In the genomic region with DNA sequence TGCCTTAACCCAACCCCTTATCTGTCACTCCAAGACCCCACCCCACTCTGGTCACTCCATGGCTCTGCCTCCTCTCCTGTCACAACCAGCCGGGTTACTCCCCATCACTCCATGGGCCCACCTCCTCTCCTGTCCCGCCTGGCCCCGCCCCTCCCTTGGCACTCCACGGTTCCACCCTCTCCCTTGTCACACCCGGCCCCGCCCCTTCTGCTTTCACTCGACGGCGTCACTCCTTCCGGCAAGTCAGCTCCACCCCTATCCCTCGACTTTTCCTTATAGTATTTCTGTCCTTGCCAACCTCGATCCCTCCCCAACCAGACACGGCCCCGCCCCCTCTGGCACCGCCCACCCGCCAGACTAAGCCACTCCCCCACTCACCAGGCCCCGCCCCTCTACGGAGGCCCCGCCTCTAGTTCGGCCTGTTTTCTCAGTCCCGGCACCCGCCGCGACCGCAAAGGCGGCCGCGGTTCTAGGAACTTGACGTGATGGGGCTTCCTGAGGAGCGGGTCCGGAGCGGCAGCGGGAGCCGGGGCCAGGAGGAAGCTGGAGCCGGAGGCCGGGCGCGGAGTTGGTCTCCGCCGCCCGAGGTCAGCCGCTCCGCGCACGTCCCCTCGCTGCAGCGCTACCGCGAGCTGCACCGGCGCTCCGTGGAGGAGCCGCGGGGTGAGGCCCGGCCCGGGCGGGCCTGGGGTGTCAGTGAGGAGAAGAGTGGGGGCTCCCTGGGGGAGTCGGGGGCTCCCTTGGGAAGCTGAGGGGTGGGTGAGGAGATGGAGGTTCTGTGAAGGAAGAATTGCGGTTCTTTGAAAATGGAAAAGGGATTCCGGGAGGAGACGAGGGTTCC, we compare ENCODE assay signal across 8 cellular contexts. TPM values are rescaled to one million over a fixed set of nuclear protein-coding genes. Genes with fewer than 3 reads are reported as not detected.
DNase-seq lines count a peak whose midpoint lies in the region; ATAC-seq and TF ChIP-seq lines count a peak whose summit lies in the region.

A gene with protein sequence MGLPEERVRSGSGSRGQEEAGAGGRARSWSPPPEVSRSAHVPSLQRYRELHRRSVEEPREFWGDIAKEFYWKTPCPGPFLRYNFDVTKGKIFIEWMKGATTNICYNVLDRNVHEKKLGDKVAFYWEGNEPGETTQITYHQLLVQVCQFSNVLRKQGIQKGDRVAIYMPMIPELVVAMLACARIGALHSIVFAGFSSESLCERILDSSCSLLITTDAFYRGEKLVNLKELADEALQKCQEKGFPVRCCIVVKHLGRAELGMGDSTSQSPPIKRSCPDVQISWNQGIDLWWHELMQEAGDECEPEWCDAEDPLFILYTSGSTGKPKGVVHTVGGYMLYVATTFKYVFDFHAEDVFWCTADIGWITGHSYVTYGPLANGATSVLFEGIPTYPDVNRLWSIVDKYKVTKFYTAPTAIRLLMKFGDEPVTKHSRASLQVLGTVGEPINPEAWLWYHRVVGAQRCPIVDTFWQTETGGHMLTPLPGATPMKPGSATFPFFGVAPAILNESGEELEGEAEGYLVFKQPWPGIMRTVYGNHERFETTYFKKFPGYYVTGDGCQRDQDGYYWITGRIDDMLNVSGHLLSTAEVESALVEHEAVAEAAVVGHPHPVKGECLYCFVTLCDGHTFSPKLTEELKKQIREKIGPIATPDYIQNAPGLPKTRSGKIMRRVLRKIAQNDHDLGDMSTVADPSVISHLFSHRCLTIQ (plus strand): TSS at position 452 of the 841 bp plus-strand sequence. CDS start 34 bp downstream, at position 486.

- POLR2A ChIA-PET in RWPE1 (lab: Yijun Ruan, JAX; ENCODE audit: low non-redundant PET) = interaction anchor here (0.5 to 1.9 kb wide), 6 partner anchors 20 to 79 kb away, joined by 3 to 13 read pairs (median 4); a partner anchor contains a TSS
- POLR2A ChIA-PET in naive thymus-derived CD8-positive, alpha-beta T cell (lab: Charles Lee) = interaction anchor here (0.8 to 1.2 kb wide), 3 partner anchors 216 to 1156 kb away, joined by 3 to 4 read pairs (median 3); a partner anchor contains a TSS

- peaks cover 4% of the 10 kb centered on the region for H3K36me3 Mint-ChIP-seq in activated T-helper 2 cell treated with anti-CD3 and anti-CD28 coated beads, Interferon-gamma antibody, Interleukin-2, Interleukin-4, amounts not matched to agents 10 μg/mL and 5 μg/mL and 100 μg/mL, durations not matched to agents 14 hours and 24 hours and 36 hours (ENCODE audit: low read depth)
- H3K36me3 Mint-ChIP-seq in naive thymus-derived CD8-positive, alpha-beta T cell = no peaks in the 10 kb centered on the region
- H3K36me3 Mint-ChIP-seq in stimulated activated naive B cell treated with anti-CD40 and anti-IgM and Interleukin-4, amounts not matched to agents 10 μg/mL and 1 μg/mL and 100 μg/mL, for 72 hours = peaks cover 2 to 3% of the 10 kb centered on the region in 2 donors

- H3K27me3 Mint-ChIP-seq in activated T-helper 2 cell treated with anti-CD3 and anti-CD28 coated beads, Interferon-gamma antibody, Interleukin-2, Interleukin-4, amounts not matched to agents 10 μg/mL and 5 μg/mL and 100 μg/mL, durations not matched to agents 14 hours and 24 hours and 36 hours (ENCODE audit: low read depth) = peaks cover 2% of the 10 kb centered on the region
- H3K27me3 Mint-ChIP-seq in naive thymus-derived CD8-positive, alpha-beta T cell = no peaks in the 10 kb centered on the region
- H3K27me3 Mint-ChIP-seq in stimulated activated naive B cell treated with anti-CD40 and anti-IgM and Interleukin-4, amounts not matched to agents 10 μg/mL and 1 μg/mL and 100 μg/mL, for 72 hours = peaks cover 0 to 3% of the 10 kb centered on the region in 2 donors

- peak within 1 kb of the TSS; percentile 84 for H3K27ac Mint-ChIP-seq in activated T-helper 2 cell treated with anti-CD3 and anti-CD28 coated beads, Interferon-gamma antibody, Interleukin-2, Interleukin-4, amounts not matched to agents 10 μg/mL and 5 μg/mL and 100 μg/mL, durations not matched to agents 14 hours and 24 hours and 36 hours
- H3K27ac Mint-ChIP-seq in naive thymus-derived CD8-positive, alpha-beta T cell = peak within 1 kb of the TSS; percentile 57 to 93 (median 80)
- peak within 1 kb of the TSS; percentile 56 for H3K27ac Mint-ChIP-seq in stimulated activated naive B cell treated with anti-CD40 and anti-IgM and Interleukin-4, amounts not matched to agents 10 μg/mL and 1 μg/mL and 100 μg/mL, for 72 hours

- TF ChIP-seq CTCF in RWPE1 (conservative IDR thresholded peaks at IDR 0.05; ENCODE audit: low read depth) (no peak), fibroblast of mammary gland (conservative IDR thresholded peaks at IDR 0.05; ENCODE audit: control insufficient read depth, insufficient read depth, low read depth, low read length) (no peak)

- CTCF ChIA-PET in RWPE1 (lab: Yijun Ruan, JAX) = interaction anchor here (0.5 to 5.0 kb wide), 10 partner anchors 37 to 351 kb away, joined by 3 to 57 read pairs (median 4); a partner anchor contains a TSS

- no peaks in the 10 kb centered on the region for H3K9me3 Mint-ChIP-seq in activated T-helper 2 cell treated with anti-CD3 and anti-CD28 coated beads, Interferon-gamma antibody, Interleukin-2, Interleukin-4, amounts not matched to agents 10 μg/mL and 5 μg/mL and 100 μg/mL, durations not matched to agents 14 hours and 24 hours and 36 hours
- no peaks in the 10 kb centered on the region for H3K9me3 Mint-ChIP-seq in naive thymus-derived CD8-positive, alpha-beta T cell
- H3K9me3 Mint-ChIP-seq in stimulated activated naive B cell treated with anti-CD40 and anti-IgM and Interleukin-4, amounts not matched to agents 10 μg/mL and 1 μg/mL and 100 μg/mL, for 72 hours = no peaks in the 10 kb centered on the region

- intact Hi-C loops in activated T-helper 2 cell treated with anti-CD3 and anti-CD28 coated beads, Interferon-gamma antibody, Interleukin-2, Interleukin-4, amounts not matched to agents 10 μg/mL and 5 μg/mL and 100 μg/mL, durations not matched to agents 14 hours and 24 hours and 36 hours (cut with micrococcal nuclease) = loop anchor here (1.0 to 2.0 kb wide), 5 partner anchors 15 to 573 kb away; a partner anchor contains a TSS

- peak within 1 kb of the TSS; percentile 95 for H3K4me3 Mint-ChIP-seq in activated T-helper 2 cell treated with anti-CD3 and anti-CD28 coated beads, Interferon-gamma antibody, Interleukin-2, Interleukin-4, amounts not matched to agents 10 μg/mL and 5 μg/mL and 100 μg/mL, durations not matched to agents 14 hours and 24 hours and 36 hours (ENCODE audit: low read depth)
- peak within 1 kb of the TSS; percentile 85 to 95 (median 90) for H3K4me3 Mint-ChIP-seq in naive thymus-derived CD8-positive, alpha-beta T cell
- peak within 1 kb of the TSS; percentile 84 to 87 for H3K4me3 Mint-ChIP-seq in stimulated activated naive B cell treated with anti-CD40 and anti-IgM and Interleukin-4, amounts not matched to agents 10 μg/mL and 1 μg/mL and 100 μg/mL, for 72 hours

- peak; percentile 49 for ATAC-seq in GM21786 (IDR thresholded peaks at IDR 0.05; ENCODE audit: unreplicated experiment)
- ATAC-seq in naive thymus-derived CD8-positive, alpha-beta T cell = peak; percentile 69 to 78
- ATAC-seq in stimulated activated naive B cell treated with anti-CD40 and anti-IgM and Interleukin-4, amounts not matched to agents 10 μg/mL and 1 μg/mL and 100 μg/mL, for 72 hours (replicated peaks) = peak; percentile 85 to 88

- DNase-seq in DMS53 (lab: John Stamatoyannopoulos, UW) = peak; percentile 99
- DNase-seq in LHCN-M2 (ENCODE audit: low read depth) = peak; percentile 94
- DNase-seq in RWPE1 (ENCODE audit: low spot score) = peak; percentile 100
- DNase-seq in activated T-helper 2 cell treated with anti-CD3 and anti-CD28 coated beads, Interferon-gamma antibody, Interleukin-2, Interleukin-4, amounts not matched to agents 10 μg/mL and 5 μg/mL and 100 μg/mL, durations not matched to agents 14 hours and 24 hours and 36 hours (ENCODE audit: low spot score) = peak; percentile 96
- peak; percentile 98 for DNase-seq in fibroblast of mammary gland (ENCODE audit: low read depth)
- peak; percentile 78 to 96 (median 91) for DNase-seq in naive thymus-derived CD8-positive, alpha-beta T cell
- peak; percentile 92 for DNase-seq in stimulated activated naive B cell treated with anti-CD40 and anti-IgM and Interleukin-4, amounts not matched to agents 10 μg/mL and 1 μg/mL and 100 μg/mL, for 72 hours

- H3K27ac ChIP-seq in RWPE1 = peak within 1 kb of the TSS; percentile 83

- H3K4me3 ChIP-seq in fibroblast of mammary gland (ENCODE audit: control insufficient read depth, low read depth, low read length) = peak within 1 kb of the TSS; percentile 84

- peaks cover 66% of the 10 kb centered on the region for H3K4me1 Mint-ChIP-seq in activated T-helper 2 cell treated with anti-CD3 and anti-CD28 coated beads, Interferon-gamma antibody, Interleukin-2, Interleukin-4, amounts not matched to agents 10 μg/mL and 5 μg/mL and 100 μg/mL, durations not matched to agents 14 hours and 24 hours and 36 hours (ENCODE audit: low read depth)
- H3K4me1 Mint-ChIP-seq in naive thymus-derived CD8-positive, alpha-beta T cell = peaks cover 41 to 65% (median 56%) of the 10 kb centered on the region in 4 donors
- peaks cover 36 to 50% of the 10 kb centered on the region in 2 donors for H3K4me1 Mint-ChIP-seq in stimulated activated naive B cell treated with anti-CD40 and anti-IgM and Interleukin-4, amounts not matched to agents 10 μg/mL and 1 μg/mL and 100 μg/mL, for 72 hours

RNA-seq across cellular contexts. Expression of the gene that starts here (rescaled TPM):
- total RNA-seq in LHCN-M2 (2014; rRNA removed) = 19.5 and 24.5 TPM in 2 replicates
- 15.8 TPM for polyA plus RNA-seq in LHCN-M2 (2012)
- 51.3 and 59.4 TPM in 2 replicates for total RNA-seq in activated T-helper 2 cell treated with anti-CD3 and anti-CD28 coated beads, Interferon-gamma antibody, Interleukin-2, Interleukin-4, amounts not matched to agents 10 μg/mL and 5 μg/mL and 100 μg/mL, durations not matched to agents 14 hours and 24 hours and 36 hours
- 10 to 100 TPM; 27.2 to 27.9 TPM for total RNA-seq in naive thymus-derived CD8-positive, alpha-beta T cell
- polyA plus RNA-seq in naive thymus-derived CD8-positive, alpha-beta T cell = 10 to 100 TPM in 2 of 3 donors, 1 to 10 TPM in 1; 9.1 to 10.9 (median 10.4) TPM

Comparison
In these comparisons a context has a peak if more than half of its experiments do, and no peak if none do; other contexts are left out.
1. Peak in every context shown above with its lines: DNase-seq, ATAC-seq, H3K4me3 ChIP-seq and H3K27ac ChIP-seq.